16 cellular contexts compared by ENCODE assay signal in genomic region chr9:130662927-130663257, GRCh38. TPM values are rescaled to one million over a fixed set of nuclear protein-coding genes. Genes with fewer than 3 reads are reported as not detected.
DNase-seq lines count a peak whose midpoint lies in the region; ATAC-seq and TF ChIP-seq lines count a peak whose summit lies in the region.
"Had no signal": no experiment of that assay in that cellular context is flagged by ENCODE, and none has a peak within 500 bp of the region (broad histone marks: within the 10 kb centered on the region; RNA-seq: fewer than 3 reads in every experiment).

No MANE protein-coding gene starts in this region.

- no peaks in the 10 kb centered on the region for H3K9me3 Mint-ChIP-seq in activated B cell treated with CpG ODN at 0.5 μM for 24 hours
- no peaks in the 10 kb centered on the region for H3K9me3 Mint-ChIP-seq in Calu3 (ENCODE audit: low read depth, unreplicated experiment)

- H3K4me3 ChIP-seq in iPS-18a (ENCODE audit: low read length) (peak overlapping the region; percentile 30), stomach (peak overlapping the region in 3 of 4 donors; percentile 8 to 38 (median 19))
- H3K4me3 ChIP-seq: GM23248, K562, left lung had no signal

- CTCF ChIA-PET in activated B cell treated with CpG ODN at 0.5 μM for 24 hours (lab: Charles Lee) (no interaction called here), Calu3 (lab: Charles Lee) (no interaction called here)

- WGBS in stomach, 5 donors: 2 to 5% (median 4%) methylated on average over 16 of the region's 16 CpGs

- H3K4me3 Mint-ChIP-seq in activated B cell treated with CpG ODN at 0.5 μM for 24 hours (peak overlapping the region; percentile 58), Calu3 (ENCODE audit: low read depth, unreplicated experiment) (no peak overlapping the region)

- H3K9me3 ChIP-seq in iPS-18a (ENCODE audit: control insufficient read depth, low read depth, low read length): no peaks in the 10 kb centered on the region
- peaks cover 0 to 12% (median 2%) of the 10 kb centered on the region in 4 donors for H3K9me3 ChIP-seq in stomach
- H3K9me3 ChIP-seq: BE2C, colonic mucosa, left lung had no signal

- H3K4me1 ChIP-seq in iPS-18a (ENCODE audit: control insufficient read depth, low read depth, low read length) (peaks cover 13% of the 10 kb centered on the region), stomach (peaks cover 54 to 77% (median 74%) of the 10 kb centered on the region in 4 donors)
- H3K4me1 ChIP-seq: BE2C had no signal

- peak; percentile 25 for ATAC-seq in activated B cell treated with CpG ODN at 0.5 μM for 24 hours (ENCODE audit: low read depth)

- intact Hi-C loops in activated B cell treated with CpG ODN at 0.5 μM for 24 hours (cut with micrococcal nuclease) (loop anchor here (10.0 kb wide), 1 partner anchor 1932 kb away; no protein-coding TSS in a partner anchor), stomach (cut with DNase I; ENCODE audit: low total_unique reads) (no loop called here), Calu3 (cut with micrococcal nuclease; ENCODE audit: unreplicated experiment) (no loop called here)

- BruUV-seq in Calu3 (replicated peaks; lab: Mats Ljungman, UMichigan): no TSS peak

- H3K36me3 Mint-ChIP-seq in activated B cell treated with CpG ODN at 0.5 μM for 24 hours (ENCODE audit: low read depth) (no peaks in the 10 kb centered on the region), Calu3 (ENCODE audit: insufficient read depth, unreplicated experiment) (peaks cover 5% of the 10 kb centered on the region)

- no peak overlapping the region for H3K9ac ChIP-seq in iPS-18a (ENCODE audit: low read length)
- H3K9ac ChIP-seq: GM23248 had no signal

- peaks cover 43% of the 10 kb centered on the region for H3K4me1 Mint-ChIP-seq in activated B cell treated with CpG ODN at 0.5 μM for 24 hours
- H3K4me1 Mint-ChIP-seq in Calu3 (ENCODE audit: low read depth, unreplicated experiment): no peaks in the 10 kb centered on the region

- peaks cover 100% of the 10 kb centered on the region for H3K27me3 ChIP-seq in iPS-18a (ENCODE audit: control insufficient read depth, insufficient read depth, low read length)
- H3K27me3 ChIP-seq in stomach: peaks cover 70 to 100% (median 100%) of the 10 kb centered on the region in 3 donors

- no peak for TF ChIP-seq POLR2A in stomach (IDR thresholded peaks at IDR 0.05)

- H3K27ac ChIP-seq in iPS-18a (ENCODE audit: low read length): no peak overlapping the region
- H3K27ac ChIP-seq in stomach: no peak overlapping the region
- H3K27ac ChIP-seq: colonic mucosa, GM23248, left lung had no signal

- POLR2A ChIA-PET in activated B cell treated with CpG ODN at 0.5 μM for 24 hours (lab: Charles Lee): no interaction called here

- H3K36me3 ChIP-seq in iPS-18a (ENCODE audit: control insufficient read depth, low read depth, low read length) (no peaks in the 10 kb centered on the region), stomach (no peaks in the 10 kb centered on the region)
- H3K36me3 ChIP-seq: BE2C, colonic mucosa, left lung had no signal

- TF ChIP-seq CTCF in activated B cell treated with CpG ODN at 0.5 μM for 24 hours (IDR thresholded peaks at IDR 0.05): no peak
- TF ChIP-seq CTCF in stomach (IDR thresholded peaks at IDR 0.05): no peak
- TF ChIP-seq CTCF in Calu3 (IDR thresholded peaks at IDR 0.05; ENCODE audit: unreplicated experiment): no peak

- DNase-seq in activated T-cell treated with anti-CD3 and anti-CD28 coated beads, Interleukin-2, amount 50 U/mL, for 1 hour: peak; percentile 22
- DNase-seq in activated T-cell treated with anti-CD3 and anti-CD28 coated beads for 4 hours (no peak), activated B cell treated with CpG ODN at 0.5 μM for 24 hours (no peak), stomach (no peak), Calu3 (no peak), SKM-1 (lab: John Stamatoyannopoulos, UW; ENCODE audit: unreplicated experiment) (no peak), NCI-H2029 treated with DMSO at 0.1 percent for 48 hours (lab: John Stamatoyannopoulos, UW) (no peak)
- DNase-seq: BE2C, colonic mucosa, NCI-H2171 treated with DMSO at 0.1 percent for 48 hours had no signal

- H3K27me3 Mint-ChIP-seq in activated B cell treated with CpG ODN at 0.5 μM for 24 hours (peaks cover 51% of the 10 kb centered on the region), Calu3 (ENCODE audit: unreplicated experiment) (peaks cover 79% of the 10 kb centered on the region)

- no peak for TF ChIP-seq EP300 in stomach (IDR thresholded peaks at IDR 0.05)

- H3K27ac Mint-ChIP-seq in activated B cell treated with CpG ODN at 0.5 μM for 24 hours (no peak overlapping the region), Calu3 (ENCODE audit: unreplicated experiment) (no peak overlapping the region)

RNA-seq across cellular contexts. Expression of gene PRDM12, which starts 1.5 kb away (rescaled TPM):
- not detected in 2 replicates for total RNA-seq in activated B cell treated with CpG ODN at 0.5 μM for 24 hours
- not detected for total RNA-seq in stomach
- polyA plus RNA-seq in stomach: under 1 TPM in 1 of 3 donors, not detected in 2; 0.08 TPM
- total RNA-seq in Calu3 (2022): not detected in 2 replicates
- total RNA-seq: colonic mucosa, GM23248, left lung, posterior vena cava, temporal lobe had no signal
- polyA plus RNA-seq: GM23248 had no signal

RNA-seq across cellular contexts. Expression of gene EXOSC2, which starts 30.7 kb away (rescaled TPM):
- total RNA-seq in activated B cell treated with CpG ODN at 0.5 μM for 24 hours: 49.6 and 54.8 TPM in 2 replicates
- 10 to 100 TPM in 3 of 5 donors, 1 to 10 TPM in 2; 6.4 to 36.9 (median 14.0) TPM for total RNA-seq in stomach
- polyA plus RNA-seq in stomach: 10 to 100 TPM; 13.6 to 15.0 (median 14.5) TPM
- 42.9 and 43.0 TPM in 2 replicates for total RNA-seq in Calu3 (2022)
